1 cellular context compared by ENCODE assay signal in the genomic region with DNA sequence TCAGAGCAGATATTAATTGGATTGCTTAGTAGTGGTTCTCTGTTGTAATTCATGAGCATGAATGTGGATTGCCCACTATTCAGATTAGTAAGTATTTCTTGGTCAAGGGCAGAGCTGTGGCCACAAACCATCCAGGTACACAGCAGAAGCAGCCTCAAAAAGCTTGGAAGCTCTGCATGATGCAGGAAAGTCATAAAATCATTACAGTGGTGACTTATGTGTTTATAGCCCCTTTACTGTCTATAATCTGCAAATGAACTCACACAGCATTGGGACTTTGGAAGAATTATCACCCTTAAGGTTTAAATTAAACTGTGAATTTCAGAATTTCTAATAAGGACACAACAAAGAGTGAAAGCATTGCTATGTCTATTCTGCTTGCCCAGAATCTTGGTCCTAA.
TF ChIP-seq lines count a peak whose summit lies in the region.

No MANE protein-coding gene starts in this region.

TF ChIP-seq in A549, 52 proteins besides CTCF, POLR2A, EP300 and RAD21:
- TF ChIP-seq PHF8 (IDR thresholded peaks at IDR 0.05; ENCODE audit: borderline replicate concordance, low read depth) (no peak), TP53 (CRISPR knock-in tag; IDR thresholded peaks at IDR 0.05) (no peak), HOXA7 (CRISPR knock-in tag; IDR thresholded peaks at IDR 0.05) (no peak), ZFP36 (IDR thresholded peaks at IDR 0.05; ENCODE audit: borderline replicate concordance, partially characterized antibody) (no peak), EHMT2 (IDR thresholded peaks at IDR 0.05; ENCODE audit: low read depth) (no peak), FOSL2 (IDR thresholded peaks at IDR 0.05) (no peak), FOSL2 (CRISPR knock-in tag; IDR thresholded peaks at IDR 0.05) (no peak)
- TF ChIP-seq, protein P1, sequence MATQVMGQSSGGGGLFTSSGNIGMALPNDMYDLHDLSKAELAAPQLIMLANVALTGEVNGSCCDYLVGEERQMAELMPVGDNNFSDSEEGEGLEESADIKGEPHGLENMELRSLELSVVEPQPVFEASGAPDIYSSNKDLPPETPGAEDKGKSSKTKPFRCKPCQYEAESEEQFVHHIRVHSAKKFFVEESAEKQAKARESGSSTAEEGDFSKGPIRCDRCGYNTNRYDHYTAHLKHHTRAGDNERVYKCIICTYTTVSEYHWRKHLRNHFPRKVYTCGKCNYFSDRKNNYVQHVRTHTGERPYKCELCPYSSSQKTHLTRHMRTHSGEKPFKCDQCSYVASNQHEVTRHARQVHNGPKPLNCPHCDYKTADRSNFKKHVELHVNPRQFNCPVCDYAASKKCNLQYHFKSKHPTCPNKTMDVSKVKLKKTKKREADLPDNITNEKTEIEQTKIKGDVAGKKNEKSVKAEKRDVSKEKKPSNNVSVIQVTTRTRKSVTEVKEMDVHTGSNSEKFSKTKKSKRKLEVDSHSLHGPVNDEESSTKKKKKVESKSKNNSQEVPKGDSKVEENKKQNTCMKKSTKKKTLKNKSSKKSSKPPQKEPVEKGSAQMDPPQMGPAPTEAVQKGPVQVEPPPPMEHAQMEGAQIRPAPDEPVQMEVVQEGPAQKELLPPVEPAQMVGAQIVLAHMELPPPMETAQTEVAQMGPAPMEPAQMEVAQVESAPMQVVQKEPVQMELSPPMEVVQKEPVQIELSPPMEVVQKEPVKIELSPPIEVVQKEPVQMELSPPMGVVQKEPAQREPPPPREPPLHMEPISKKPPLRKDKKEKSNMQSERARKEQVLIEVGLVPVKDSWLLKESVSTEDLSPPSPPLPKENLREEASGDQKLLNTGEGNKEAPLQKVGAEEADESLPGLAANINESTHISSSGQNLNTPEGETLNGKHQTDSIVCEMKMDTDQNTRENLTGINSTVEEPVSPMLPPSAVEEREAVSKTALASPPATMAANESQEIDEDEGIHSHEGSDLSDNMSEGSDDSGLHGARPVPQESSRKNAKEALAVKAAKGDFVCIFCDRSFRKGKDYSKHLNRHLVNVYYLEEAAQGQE (IDR thresholded peaks at IDR 0.05) = no peak
- TF ChIP-seq, protein P2, sequence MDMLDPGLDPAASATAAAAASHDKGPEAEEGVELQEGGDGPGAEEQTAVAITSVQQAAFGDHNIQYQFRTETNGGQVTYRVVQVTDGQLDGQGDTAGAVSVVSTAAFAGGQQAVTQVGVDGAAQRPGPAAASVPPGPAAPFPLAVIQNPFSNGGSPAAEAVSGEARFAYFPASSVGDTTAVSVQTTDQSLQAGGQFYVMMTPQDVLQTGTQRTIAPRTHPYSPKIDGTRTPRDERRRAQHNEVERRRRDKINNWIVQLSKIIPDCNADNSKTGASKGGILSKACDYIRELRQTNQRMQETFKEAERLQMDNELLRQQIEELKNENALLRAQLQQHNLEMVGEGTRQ (IDR thresholded peaks at IDR 0.05) = no peak
